23 cellular contexts compared by ENCODE assay signal in the genomic region with DNA sequence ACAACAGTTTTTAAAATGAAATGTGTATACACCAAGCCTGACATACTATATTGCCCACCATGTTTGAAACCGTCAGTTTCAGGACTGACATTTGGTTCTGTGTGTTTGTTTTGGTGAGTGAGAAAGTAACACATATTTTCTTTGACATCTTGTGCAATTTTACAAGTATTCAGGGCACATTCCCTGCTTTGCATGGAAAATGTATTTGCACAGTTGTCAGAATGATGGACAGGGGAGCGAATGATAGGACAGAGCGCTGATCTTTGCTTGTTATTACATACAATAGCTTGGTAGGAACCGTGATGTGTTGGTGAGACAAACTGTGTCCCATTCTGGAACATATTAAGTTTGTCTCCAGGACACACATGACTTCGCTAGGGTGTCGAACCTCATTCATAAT.
"Had no signal": no experiment of that assay in that cellular context is flagged by ENCODE, and none has a peak within 500 bp of the region (broad histone marks: within the 10 kb centered on the region; RNA-seq: fewer than 3 reads in every experiment).

No MANE protein-coding gene starts in this region.

- H3K4me1 ChIP-seq: heart right ventricle, left ventricle myocardium inferior, right atrium auricular region, right lobe of liver, stomach, testis, thyroid gland, upper lobe of left lung had no signal

- H3K36me3 ChIP-seq: heart right ventricle, left ventricle myocardium inferior, neural progenitor cell, ovary, right atrium auricular region, right lobe of liver, stomach, thyroid gland, transverse colon, upper lobe of left lung had no signal

- H3K4me3 ChIP-seq: heart right ventricle, hepatocyte, left ventricle myocardium inferior, mucosa of descending colon, neural progenitor cell, ovary, right atrium auricular region, right lobe of liver, smooth muscle cell, stomach, testis, thyroid gland, transverse colon, upper lobe of left lung had no signal

- H3K4me2 ChIP-seq: hepatocyte, neural progenitor cell, smooth muscle cell had no signal

- H3K27ac ChIP-seq: heart right ventricle, hepatocyte, left ventricle myocardium inferior, neural progenitor cell, ovary, right atrium auricular region, right lobe of liver, stomach, testis, thyroid gland, transverse colon, upper lobe of left lung had no signal

- ATAC-seq: heart right ventricle; mucosa of descending colon; naive thymus-derived CD8-positive, alpha-beta T cell; right lobe of liver; stimulated activated memory B cell treated with anti-CD40 and anti-IgM and Interleukin-4, amounts not matched to agents 10 μg/mL and 1 μg/mL and 100 μg/mL, for 72 hours had no signal

- H3K9me3 ChIP-seq: ovary, testis, thyroid gland, upper lobe of left lung had no signal

- H3K27me3 ChIP-seq: hepatocyte, neural progenitor cell, ovary, right atrium auricular region, right lobe of liver, testis, thyroid gland, transverse colon, upper lobe of left lung had no signal

- DNase-seq: heart right ventricle; islet precursor cell; left ventricle myocardium inferior; midbrain; mucosa of descending colon; naive thymus-derived CD8-positive, alpha-beta T cell; ovary; right lobe of liver; stimulated activated CD4-positive, alpha-beta T cell treated with anti-CD3 and anti-CD28 coated beads, Interleukin-1b, Interleukin-23, amount 100 ng/mL, for 48 hours; stimulated activated CD4-positive, alpha-beta T cell treated with anti-CD3 and anti-CD28 coated beads, Interleukin-2, amount 100 ng/mL, for 48 hours; stimulated activated CD4-positive, alpha-beta T cell treated with anti-CD3 and anti-CD28 coated beads, Interleukin-4, amount 100 ng/mL, for 4 hours; stimulated activated CD8-positive, alpha-beta memory T cell treated with anti-CD3 and anti-CD28 coated beads, Interleukin-4, amount 100 ng/mL, for 48 hours; stimulated activated naive CD4-positive, alpha-beta T cell treated with Interleukin-2 at 50 U/mL for 16 hours; stomach; testis; thyroid gland; transverse colon; upper lobe of left lung had no signal

- H3K9ac ChIP-seq: neural progenitor cell had no signal

- H2AFZ ChIP-seq: hepatocyte, neural progenitor cell had no signal
